8 cellular contexts compared by ENCODE assay signal in the genomic region with DNA sequence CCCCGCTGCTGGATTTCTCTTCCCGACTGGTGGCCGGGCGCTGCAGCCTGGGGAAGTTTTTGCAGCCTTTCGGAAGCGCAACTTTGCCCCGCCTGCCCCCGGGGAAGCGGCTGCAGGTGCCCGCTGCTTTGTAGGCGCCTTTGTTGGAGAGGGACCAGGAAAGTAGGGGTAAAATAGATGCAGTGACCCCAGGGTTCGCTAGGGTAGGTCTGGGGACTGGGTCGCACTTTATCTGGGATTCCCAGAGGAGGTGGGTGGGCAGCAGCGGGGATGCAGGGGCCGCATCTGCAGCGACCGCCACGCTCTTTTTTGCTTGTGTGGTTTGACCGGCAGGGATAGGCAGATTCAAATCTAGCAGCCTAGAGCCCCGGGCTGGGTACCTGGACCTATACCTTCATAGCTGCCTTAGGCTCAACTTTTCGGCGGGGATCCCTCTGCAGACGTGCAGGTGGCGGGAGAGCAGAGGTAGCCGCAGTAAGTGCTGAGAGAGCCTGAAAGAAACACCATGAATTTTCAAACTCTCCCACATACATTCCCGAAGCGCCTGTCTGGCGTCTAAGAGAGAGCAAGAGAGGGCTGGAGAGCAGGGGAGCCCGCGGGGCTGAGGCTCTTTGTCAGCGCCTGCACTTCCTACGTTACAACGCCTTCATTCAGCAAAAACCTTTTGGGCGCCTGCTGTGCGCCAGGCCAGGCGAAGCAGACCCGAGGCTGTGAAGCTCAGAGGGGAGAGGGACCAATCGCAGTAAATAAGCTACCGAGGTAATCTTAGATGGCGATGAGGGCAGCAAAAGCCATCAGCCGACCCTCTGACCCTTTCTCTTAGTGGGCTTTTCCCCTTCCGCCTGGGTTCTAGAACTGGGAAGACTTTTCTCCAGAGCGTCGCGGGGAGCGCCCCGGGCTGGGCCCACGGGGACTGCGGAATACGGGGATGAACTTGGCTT.
DNase-seq lines count a peak whose midpoint lies in the region; ATAC-seq lines count a peak whose summit lies in the region.

No MANE protein-coding gene starts in this region.

- H3K4me1 Mint-ChIP-seq in stimulated activated memory B cell treated with anti-CD40 and anti-IgM and Interleukin-4, amounts not matched to agents 10 μg/mL and 1 μg/mL and 100 μg/mL, for 72 hours: peaks cover 34% of the 10 kb centered on the region

- peaks cover 62% of the 10 kb centered on the region for H3K27me3 Mint-ChIP-seq in stimulated activated memory B cell treated with anti-CD40 and anti-IgM and Interleukin-4, amounts not matched to agents 10 μg/mL and 1 μg/mL and 100 μg/mL, for 72 hours

- no peaks in the 10 kb centered on the region for H3K9me3 Mint-ChIP-seq in stimulated activated memory B cell treated with anti-CD40 and anti-IgM and Interleukin-4, amounts not matched to agents 10 μg/mL and 1 μg/mL and 100 μg/mL, for 72 hours

- no peak for ATAC-seq in stimulated activated memory B cell treated with anti-CD40 and anti-IgM and Interleukin-4, amounts not matched to agents 10 μg/mL and 1 μg/mL and 100 μg/mL, for 72 hours
- ATAC-seq in HG03520 (IDR thresholded peaks at IDR 0.05; ENCODE audit: unreplicated experiment): no peak

- peak overlapping the region; percentile 78 for H3K4me3 Mint-ChIP-seq in stimulated activated memory B cell treated with anti-CD40 and anti-IgM and Interleukin-4, amounts not matched to agents 10 μg/mL and 1 μg/mL and 100 μg/mL, for 72 hours

- no peak overlapping the region for H3K27ac Mint-ChIP-seq in stimulated activated memory B cell treated with anti-CD40 and anti-IgM and Interleukin-4, amounts not matched to agents 10 μg/mL and 1 μg/mL and 100 μg/mL, for 72 hours

- DNase-seq in NOMO-1 treated with DMSO at 0.1 percent for 48 hours (lab: John Stamatoyannopoulos, UW; ENCODE audit: unreplicated experiment): peak; percentile 12
- DNase-seq in NOMO-1 treated with dmso at 0.1 percent for 144 hours (lab: John Stamatoyannopoulos, UW; ENCODE audit: unreplicated experiment): no peak
- DNase-seq in SW480 (ENCODE audit: low spot score): peak; percentile 13
- peak; percentile 1 for DNase-seq in glomerular visceral epithelial cell (ENCODE audit: extremely low spot score)
- no peak for DNase-seq in NK-92 treated with Interleukin-12 subunit alpha and Interleukin-12 subunit beta, amount 100 ng/mL, for 24 hours (lab: John Stamatoyannopoulos, UW)
- DNase-seq in SKM-1 (lab: John Stamatoyannopoulos, UW; ENCODE audit: unreplicated experiment): no peak

- H3K36me3 Mint-ChIP-seq in stimulated activated memory B cell treated with anti-CD40 and anti-IgM and Interleukin-4, amounts not matched to agents 10 μg/mL and 1 μg/mL and 100 μg/mL, for 72 hours: no peaks in the 10 kb centered on the region

Comparison
In these comparisons a context has a peak if more than half of its experiments do, and no peak if none do; other contexts are left out.
1. DNase-seq: peak in NOMO-1 treated with DMSO at 0.1 percent for 48 hours (single experiment), SW480 (single experiment) and glomerular visceral epithelial cell (single experiment); none in NOMO-1 treated with dmso at 0.1 percent for 144 hours (single experiment), NK-92 treated with Interleukin-12 subunit alpha and Interleukin-12 subunit beta, amount 100 ng/mL, for 24 hours (single experiment) and SKM-1 (single experiment).